ENCODE assay signal across 23 cellular contexts in genomic region chr6:126537437-126537836, GRCh38.
DNase-seq lines count a peak whose midpoint lies in the region; ATAC-seq, FAIRE-seq and TF ChIP-seq lines count a peak whose summit lies in the region.
"Had no signal": no experiment of that assay in that cellular context is flagged by ENCODE, and none has a peak within 500 bp of the region (broad histone marks: within the 10 kb centered on the region; RNA-seq: fewer than 3 reads in every experiment).

No MANE protein-coding gene starts in this region.

- ATAC-seq in GM19395 (IDR thresholded peaks at IDR 0.05; ENCODE audit: unreplicated experiment) = peak; percentile 48
- no peak for ATAC-seq in HG03520 (IDR thresholded peaks at IDR 0.05; ENCODE audit: unreplicated experiment)
- ATAC-seq: GM23338, PC-3 had no signal

- H3K27ac Mint-ChIP-seq in activated CD4-positive, alpha-beta memory T cell treated with anti-CD3 and anti-CD28 coated beads, Interleukin-2, amount 10 ng/mL, durations not matched to agents 7 days and 5 days = no peak overlapping the region
- H3K27ac Mint-ChIP-seq: CD4-positive, alpha-beta T cell; GM23338 had no signal

- peak; percentile 45 for DNase-seq in OCI-M1 (lab: John Stamatoyannopoulos, UW)
- no peak for DNase-seq in kidney
- no peak for DNase-seq in amygdala (lab: John Stamatoyannopoulos, UW)
- no peak for DNase-seq in stimulated activated CD8-positive, alpha-beta memory T cell treated with anti-CD3 and anti-CD28 coated beads, Interleukin-4, amount 100 ng/mL, for 48 hours
- no peak for DNase-seq in activated CD4-positive, alpha-beta memory T cell treated with anti-CD3 and anti-CD28 coated beads, Interleukin-2, amount 10 ng/mL, durations not matched to agents 7 days and 5 days
- DNase-seq: ACHN; CD4-positive, alpha-beta T cell; COR-L47; DMS 273 treated with DMSO at 0.1 percent for 48 hours; DND-41; HCEC 1CT; Kasumi-1; NCI-H1417 treated with DMSO at 0.1 percent for 48 hours; NCI-H187; NCI-H446; NCI-H526; PC-3; SHP77 had no signal

- no peaks in the 10 kb centered on the region for H3K36me3 ChIP-seq in kidney (ENCODE audit: control insufficient read depth in 1 of 2, insufficient read depth in 2 of 2, low read length in 2 of 2)
- H3K36me3 ChIP-seq: BLaER1 had no signal

- no peaks in the 10 kb centered on the region for H3K4me1 ChIP-seq in kidney (ENCODE audit: control insufficient read depth in 1 of 2, insufficient read depth in 1 of 2, low read depth in 1 of 2, low read length in 2 of 2)
- H3K4me1 ChIP-seq: BLaER1 had no signal

- H3K27me3 Mint-ChIP-seq in activated CD4-positive, alpha-beta memory T cell treated with anti-CD3 and anti-CD28 coated beads, Interleukin-2, amount 10 ng/mL, durations not matched to agents 7 days and 5 days = peaks cover 3% of the 10 kb centered on the region
- H3K27me3 Mint-ChIP-seq: CD4-positive, alpha-beta T cell had no signal

- FAIRE-seq in kidney (lab: Jason Lieb, UNC) = peak; percentile 13
- FAIRE-seq: GM12892 had no signal

- no peaks in the 10 kb centered on the region for H3K4me1 Mint-ChIP-seq in activated CD4-positive, alpha-beta memory T cell treated with anti-CD3 and anti-CD28 coated beads, Interleukin-2, amount 10 ng/mL, durations not matched to agents 7 days and 5 days
- H3K4me1 Mint-ChIP-seq: GM23338 had no signal

- no peak overlapping the region for H3K27ac ChIP-seq in kidney (ENCODE audit: low read depth in 2 of 2, low read length in 2 of 2)
- H3K27ac ChIP-seq: BLaER1 had no signal

- POLR2A ChIA-PET in activated CD4-positive, alpha-beta memory T cell treated with anti-CD3 and anti-CD28 coated beads, Interleukin-2, amount 10 ng/mL, durations not matched to agents 7 days and 5 days (lab: Charles Lee) = no interaction called here

- no peaks in the 10 kb centered on the region for H3K9me3 Mint-ChIP-seq in activated CD4-positive, alpha-beta memory T cell treated with anti-CD3 and anti-CD28 coated beads, Interleukin-2, amount 10 ng/mL, durations not matched to agents 7 days and 5 days
- H3K9me3 Mint-ChIP-seq: CD4-positive, alpha-beta T cell; GM23338 had no signal

- intact Hi-C loops in kidney (cut with DNase I) = no loop called here

- no peaks in the 10 kb centered on the region for H3K36me3 Mint-ChIP-seq in activated CD4-positive, alpha-beta memory T cell treated with anti-CD3 and anti-CD28 coated beads, Interleukin-2, amount 10 ng/mL, durations not matched to agents 7 days and 5 days (ENCODE audit: low read depth)

- CTCF ChIA-PET in activated CD4-positive, alpha-beta memory T cell treated with anti-CD3 and anti-CD28 coated beads, Interleukin-2, amount 10 ng/mL, durations not matched to agents 7 days and 5 days (lab: Charles Lee) = no interaction called here

- H3K9ac ChIP-seq in kidney (ENCODE audit: low read length in 2 of 2) = no peak overlapping the region
- H3K9ac ChIP-seq: BLaER1 had no signal

- no peaks in the 10 kb centered on the region for H3K9me3 ChIP-seq in kidney (ENCODE audit: control insufficient read depth in 1 of 2, low read length in 2 of 2)
- H3K9me3 ChIP-seq: BLaER1 had no signal

- no peak overlapping the region for H3K4me3 ChIP-seq in kidney (ENCODE audit: low read length in 2 of 2)
- H3K4me3 ChIP-seq: BLaER1, GM23338 had no signal

- no peak overlapping the region for H3K4me3 Mint-ChIP-seq in activated CD4-positive, alpha-beta memory T cell treated with anti-CD3 and anti-CD28 coated beads, Interleukin-2, amount 10 ng/mL, durations not matched to agents 7 days and 5 days
- H3K4me3 Mint-ChIP-seq: CD4-positive, alpha-beta T cell; GM23338 had no signal

- TF ChIP-seq CTCF in kidney (IDR thresholded peaks at IDR 0.05; ENCODE audit: borderline replicate concordance, extremely low read depth, insufficient read depth) = no peak
